10 cellular contexts compared by ENCODE assay signal in the genomic region with DNA sequence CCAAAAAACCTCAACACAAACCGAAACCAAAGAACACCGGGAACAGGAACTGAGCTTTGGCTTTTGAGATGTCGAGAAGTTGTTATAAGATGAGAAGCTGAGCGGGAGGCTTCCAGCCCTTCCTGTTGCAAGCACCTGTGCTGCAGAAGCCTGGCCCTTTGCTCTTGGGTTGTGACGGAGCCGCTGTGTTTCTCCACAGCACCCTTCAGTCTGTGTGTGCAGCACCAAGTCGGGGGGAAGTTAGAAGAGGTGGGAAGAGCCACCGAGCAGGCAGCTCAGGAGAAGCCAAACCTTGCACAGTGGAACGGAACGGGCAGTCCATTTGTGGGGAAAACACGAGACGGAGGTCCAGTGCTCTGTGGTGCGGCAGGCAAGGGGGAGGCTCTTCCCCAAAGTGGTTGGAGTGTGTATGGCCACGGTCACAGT.
DNase-seq lines count a peak whose midpoint lies in the region; FAIRE-seq and TF ChIP-seq lines count a peak whose summit lies in the region.
"Had no signal": no experiment of that assay in that cellular context is flagged by ENCODE, and none has a peak within 500 bp of the region (broad histone marks: within the 10 kb centered on the region; RNA-seq: fewer than 3 reads in every experiment).

No MANE protein-coding gene starts in this region.

- no peaks in the 10 kb centered on the region for H3K36me3 Mint-ChIP-seq in activated CD4-positive, alpha-beta T cell treated with anti-CD3 and anti-CD28 coated beads, Interleukin-2, amount 10 ng/mL, durations not matched to agents 7 days and 5 days (ENCODE audit: low read depth)
- H3K36me3 Mint-ChIP-seq in glutamatergic neuron (ENCODE audit: unreplicated experiment): peaks cover 11% of the 10 kb centered on the region

- H3K79me1 ChIP-seq in H1 (ENCODE audit: low read depth, low read length): no peaks in the 10 kb centered on the region

- no peak overlapping the region for H2AFZ ChIP-seq in H1 (ENCODE audit: low read length)

- no peaks in the 10 kb centered on the region for H3K79me2 ChIP-seq in H1 (ENCODE audit: control insufficient read depth in 1 of 2, insufficient read depth in 2 of 2, low read length in 2 of 2)

- CTCF ChIA-PET in activated CD4-positive, alpha-beta T cell treated with anti-CD3 and anti-CD28 coated beads, Interleukin-2, amount 10 ng/mL, durations not matched to agents 7 days and 5 days (lab: Charles Lee): interaction anchor here (0.6 kb wide), 1 partner anchor 978 kb away, joined by 3 read pairs; no protein-coding TSS in a partner anchor
- CTCF ChIA-PET in H1 (lab: Charles Lee; ENCODE audit: partially characterized antibody): interaction anchor here (1.3 to 1.9 kb wide), 3 partner anchors 11 to 38 kb away, joined by 3 to 4 read pairs (median 3); no protein-coding TSS in a partner anchor

- H4K91ac ChIP-seq in H1 (replicated peaks; ENCODE audit: insufficient read length, low read length): no peak overlapping the region

- peak; percentile 42 for DNase-seq in activated CD4-positive, alpha-beta T cell treated with anti-CD3 and anti-CD28 coated beads, Interleukin-2, amount 10 ng/mL, durations not matched to agents 7 days and 5 days
- no peak for DNase-seq in activated CD4-positive, alpha-beta T cell treated with anti-CD3 and anti-CD28 coated beads, Interleukin-2, amount 50 U/mL, for 1 hour
- DNase-seq in SKM-1 (lab: John Stamatoyannopoulos, UW; ENCODE audit: unreplicated experiment): peak; percentile 49
- DNase-seq in H1 (ENCODE audit: low read depth in 1 of 2, low spot score in 2 of 2): no peak
- no peak for DNase-seq in stomach
- DNase-seq in posterior vena cava (ENCODE audit: low spot score): no peak
- DNase-seq in NCI-H82 (lab: John Stamatoyannopoulos, UW): no peak
- no peak for DNase-seq in glutamatergic neuron
- DNase-seq: PC-3 had no signal

- no peak overlapping the region for H2AK5ac ChIP-seq in H1 (ENCODE audit: low read depth, low read length)

- no peak overlapping the region for H3K27ac ChIP-seq in H1 (ENCODE audit: low read depth, low read length)
- no peak overlapping the region for H3K27ac ChIP-seq in stomach
- H3K27ac ChIP-seq: skin epidermis had no signal

- no peak for TF ChIP-seq CTCF in H1 (IDR thresholded peaks at IDR 0.05; ENCODE audit: control extremely low read depth in 1 of 3, insufficient read depth in 1 of 3, low read depth in 1 of 3, low read length in 3 of 3)
- TF ChIP-seq CTCF in stomach (IDR thresholded peaks at IDR 0.05): no peak
- no peak for TF ChIP-seq CTCF in glutamatergic neuron (IDR thresholded peaks at IDR 0.05; ENCODE audit: partially characterized antibody, unreplicated experiment)

- peaks cover 12% of the 10 kb centered on the region for H3K27me3 Mint-ChIP-seq in activated CD4-positive, alpha-beta T cell treated with anti-CD3 and anti-CD28 coated beads, Interleukin-2, amount 10 ng/mL, durations not matched to agents 7 days and 5 days
- peaks cover 1% of the 10 kb centered on the region for H3K27me3 Mint-ChIP-seq in glutamatergic neuron (ENCODE audit: unreplicated experiment)

- H3K23me2 ChIP-seq in H1 (ENCODE audit: low read depth, low read length): no peaks in the 10 kb centered on the region

- H3K27ac Mint-ChIP-seq in activated CD4-positive, alpha-beta T cell treated with anti-CD3 and anti-CD28 coated beads, Interleukin-2, amount 10 ng/mL, durations not matched to agents 7 days and 5 days: peak overlapping the region; percentile 55
- H3K27ac Mint-ChIP-seq in glutamatergic neuron (ENCODE audit: unreplicated experiment): no peak overlapping the region

- H3K9me3 ChIP-seq in H1 (ENCODE audit: insufficient read depth in 2 of 2, low read depth in 1 of 2, low read length in 1 of 2) (no peaks in the 10 kb centered on the region), stomach (no peaks in the 10 kb centered on the region)

- no peak overlapping the region for H2BK5ac ChIP-seq in H1 (ENCODE audit: low read depth, low read length)

- no peak overlapping the region for H4K8ac ChIP-seq in H1 (ENCODE audit: extremely low read depth, insufficient read depth, low read length)

- H3K4ac ChIP-seq in H1 (replicated peaks; ENCODE audit: insufficient read length, low read depth, low read length): no peak overlapping the region

- TF ChIP-seq POLR2A in H1 (IDR thresholded peaks at IDR 0.05; ENCODE audit: control extremely low read depth in 1 of 2, low read depth in 2 of 2, low read length in 2 of 2) (no peak), stomach (IDR thresholded peaks at IDR 0.05) (no peak)

- H3K9me3 Mint-ChIP-seq in activated CD4-positive, alpha-beta T cell treated with anti-CD3 and anti-CD28 coated beads, Interleukin-2, amount 10 ng/mL, durations not matched to agents 7 days and 5 days: no peaks in the 10 kb centered on the region
- H3K9me3 Mint-ChIP-seq in glutamatergic neuron (ENCODE audit: unreplicated experiment): peaks cover 2% of the 10 kb centered on the region

- H3K27me3 ChIP-seq in H1 (replicated peaks in 1 of 4; ENCODE audit: control insufficient read depth in 3 of 4, extremely low read depth in 1 of 4, insufficient read depth in 3 of 4, low read length in 3 of 4) (peaks cover 0 to 1% (median 0%) of the 10 kb centered on the region in 4 experiments; a peak in 1 of 7 replicates), stomach (no peaks in the 10 kb centered on the region)

- 89% methylated on average over 14 of the region's 14 CpGs; no CpG with 5 or more reads in 1 of the 2 experiments for WGBS in H1 (ENCODE audit: extremely low coverage in 1 of 2, insufficient coverage in 1 of 2, insufficient read length in 1 of 2, insufficient replicate concordance in 2 of 2, low coverage in 1 of 2, low lambda C conversion rate in 2 of 2, missing lambda C conversion rate in 1 of 2), 2 experiments
- WGBS in stomach, 5 donors: 60 to 69% (median 66%) methylated on average over 14 of the region's 14 CpGs

- H3K23ac ChIP-seq in H1 (ENCODE audit: insufficient read length): no peak overlapping the region

- H4K5ac ChIP-seq in H1 (ENCODE audit: insufficient read length, low read depth, low read length): no peak overlapping the region

- H3K18ac ChIP-seq in H1 (ENCODE audit: extremely low read depth, low read length): no peak overlapping the region

- no peak overlapping the region for H2BK120ac ChIP-seq in H1 (replicated peaks; ENCODE audit: low read depth, low read length)

- H3K4me1 Mint-ChIP-seq in activated CD4-positive, alpha-beta T cell treated with anti-CD3 and anti-CD28 coated beads, Interleukin-2, amount 10 ng/mL, durations not matched to agents 7 days and 5 days: peaks cover 23% of the 10 kb centered on the region
- peaks cover 3% of the 10 kb centered on the region for H3K4me1 Mint-ChIP-seq in glutamatergic neuron (ENCODE audit: low read depth, unreplicated experiment)

- H3K36me3 ChIP-seq in H1 (ENCODE audit: control insufficient read depth in 2 of 4, insufficient read depth in 4 of 4, low read length in 3 of 4): no peaks in the 10 kb centered on the region
- H3K36me3 ChIP-seq in stomach: no peaks in the 10 kb centered on the region

- H3K14ac ChIP-seq in H1 (ENCODE audit: insufficient read length): no peak overlapping the region

- FAIRE-seq in H1 (lab: Jason Lieb, UNC): no peak

- H3K4me3 Mint-ChIP-seq in activated CD4-positive, alpha-beta T cell treated with anti-CD3 and anti-CD28 coated beads, Interleukin-2, amount 10 ng/mL, durations not matched to agents 7 days and 5 days: peak overlapping the region; percentile 74
- no peak overlapping the region for H3K4me3 Mint-ChIP-seq in glutamatergic neuron (ENCODE audit: unreplicated experiment)

- H3K4me1 ChIP-seq in H1 (replicated peaks in 1 of 4; ENCODE audit: control insufficient read depth in 3 of 4, insufficient read depth in 4 of 4, low read length in 3 of 4) (no peaks in the 10 kb centered on the region), stomach (peaks cover 0 to 7% (median 3%) of the 10 kb centered on the region in 4 donors)

- no peak overlapping the region for H2BK20ac ChIP-seq in H1 (ENCODE audit: low read length)

- no peak overlapping the region for H2BK15ac ChIP-seq in H1 (ENCODE audit: low read length)

- no peak for TF ChIP-seq RAD21 in H1 (IDR thresholded peaks at IDR 0.05 in 1 of 2, conservative IDR thresholded peaks at IDR 0.05 in 1 of 2; ENCODE audit: low read depth in 2 of 2, low read length in 2 of 2)

- no peak overlapping the region for H3K9ac ChIP-seq in H1 (replicated peaks in 1 of 4; ENCODE audit: extremely low read depth in 1 of 4, low read depth in 3 of 4, low read length in 3 of 4)

- H3K4me3 ChIP-seq in H1 (ENCODE audit: extremely low read depth in 1 of 4, insufficient read depth in 2 of 4, low read depth in 3 of 4, low read length in 4 of 4) (no peak overlapping the region), stomach (peak overlapping the region; percentile 14 to 36 (median 26))

- POLR2A ChIA-PET in activated CD4-positive, alpha-beta T cell treated with anti-CD3 and anti-CD28 coated beads, Interleukin-2, amount 10 ng/mL, durations not matched to agents 7 days and 5 days (lab: Charles Lee): interaction anchor here (0.7 to 0.9 kb wide), 3 partner anchors 11 to 1874 kb away, joined by 3 read pairs; no protein-coding TSS in a partner anchor
- POLR2A ChIA-PET in H1 (lab: Charles Lee; ENCODE audit: partially characterized antibody): no interaction called here

- no peak for TF ChIP-seq EP300 in H1 (IDR thresholded peaks at IDR 0.05; ENCODE audit: borderline replicate concordance in 1 of 2, low read depth in 2 of 2, low read length in 2 of 2)
- TF ChIP-seq EP300 in stomach (IDR thresholded peaks at IDR 0.05): no peak

- no peak overlapping the region for H3K56ac ChIP-seq in H1 (replicated peaks; ENCODE audit: insufficient read length, low read depth, low read length)

- peak overlapping the region; percentile 11; the same call in 1 of the 2 replicates for H2BK12ac ChIP-seq in H1 (ENCODE audit: low read depth, low read length)

- intact Hi-C loops in stomach (cut with DNase I; ENCODE audit: low total_unique reads): no loop called here
- intact Hi-C loops in posterior vena cava (cut with DNase I): loop anchor here in 1 of 2 donors (10.0 kb wide), 1 partner anchor 734 kb away; no protein-coding TSS in a partner anchor

- no peaks in the 10 kb centered on the region for H4K20me1 ChIP-seq in H1 (replicated peaks in 1 of 2; ENCODE audit: control insufficient read depth in 1 of 2, insufficient read depth in 2 of 2, low read length in 2 of 2)

- no peak overlapping the region for H3K4me2 ChIP-seq in H1 (ENCODE audit: insufficient read depth in 1 of 2, low read depth in 2 of 2, low read length in 2 of 2)

TF ChIP-seq in H1, 55 proteins besides CTCF, POLR2A, EP300 and RAD21 (continues in another document):
- no peak for TF ChIP-seq TEAD4 (IDR thresholded peaks at IDR 0.05; ENCODE audit: low read depth, low read length)
- TF ChIP-seq SIX5 (IDR thresholded peaks at IDR 0.05; ENCODE audit: low read depth, low read length): no peak
- no peak for TF ChIP-seq CTBP2 (IDR thresholded peaks at IDR 0.05; ENCODE audit: borderline replicate concordance, insufficient read depth, insufficient read length, low read length)
- TF ChIP-seq, protein P1, sequence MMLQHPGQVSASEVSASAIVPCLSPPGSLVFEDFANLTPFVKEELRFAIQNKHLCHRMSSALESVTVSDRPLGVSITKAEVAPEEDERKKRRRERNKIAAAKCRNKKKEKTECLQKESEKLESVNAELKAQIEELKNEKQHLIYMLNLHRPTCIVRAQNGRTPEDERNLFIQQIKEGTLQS (IDR thresholded peaks at IDR 0.05; ENCODE audit: insufficient read depth, low read depth, low read length): no peak
- TF ChIP-seq MAFK (IDR thresholded peaks at IDR 0.05; ENCODE audit: low read depth, low read length): no peak

Comparison
In these comparisons a context has a peak if more than half of its experiments do, and no peak if none do; other contexts are left out.
1. DNase-seq: peak in activated CD4-positive, alpha-beta T cell treated with anti-CD3 and anti-CD28 coated beads, Interleukin-2, amount 10 ng/mL, durations not matched to agents 7 days and 5 days (single experiment) and SKM-1 (single experiment); none in activated CD4-positive, alpha-beta T cell treated with anti-CD3 and anti-CD28 coated beads, Interleukin-2, amount 50 U/mL, for 1 hour (single experiment), H1 (0 of 2), stomach (single experiment), posterior vena cava (single experiment), NCI-H82 (single experiment) and glutamatergic neuron (single experiment).
2. H3K4me3 ChIP-seq: peak in stomach (4 of 4); none in H1 (0 of 4).